Comparison of ENCODE assay signal across 23 cellular contexts in the genomic region with DNA sequence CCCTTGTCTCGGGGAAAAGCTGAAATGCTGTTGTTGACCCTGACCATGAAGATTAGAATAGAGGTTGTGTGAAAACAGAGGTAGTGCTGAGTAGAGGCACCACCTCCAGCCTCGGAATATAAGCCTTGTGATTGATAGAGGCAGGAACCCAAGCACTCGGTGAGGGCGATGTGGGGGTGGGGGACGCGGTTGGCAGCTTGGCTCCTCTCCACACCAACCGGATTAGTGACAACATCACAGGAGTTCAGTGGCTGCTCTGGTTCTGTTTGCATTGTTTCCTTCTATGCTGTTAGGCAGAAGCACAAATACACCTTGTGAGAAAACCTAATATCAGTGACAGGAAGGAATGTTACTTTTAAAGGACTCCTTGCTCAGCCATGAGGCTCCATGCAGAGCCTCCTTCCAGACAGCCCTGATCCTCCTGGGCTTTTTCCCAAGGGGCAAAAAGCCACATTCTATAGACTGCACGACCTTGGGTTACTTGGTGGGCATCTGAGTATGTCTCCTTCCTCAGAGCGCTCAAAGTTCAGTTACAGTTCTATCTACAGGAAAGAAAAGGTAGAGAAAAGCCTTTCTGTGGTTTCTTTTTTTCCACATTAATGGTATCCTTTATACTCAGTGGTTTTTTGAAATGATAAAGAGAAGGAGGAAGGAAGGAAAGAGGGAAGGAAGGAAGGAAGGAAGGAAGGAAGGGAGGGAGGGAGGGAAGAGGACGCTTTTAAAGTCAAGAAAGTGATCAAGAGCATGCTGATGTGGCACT.
DNase-seq lines count a peak whose midpoint lies in the region; ATAC-seq and TF ChIP-seq lines count a peak whose summit lies in the region.
"Had no signal": no experiment of that assay in that cellular context is flagged by ENCODE, and none has a peak within 500 bp of the region (broad histone marks: within the 10 kb centered on the region; RNA-seq: fewer than 3 reads in every experiment).

No MANE protein-coding gene starts in this region.

- no peaks in the 10 kb centered on the region for H3K36me3 Mint-ChIP-seq in nephron (ENCODE audit: low read depth)
- no peaks in the 10 kb centered on the region for H3K36me3 Mint-ChIP-seq in activated T-cell treated with anti-CD3 and anti-CD28 coated beads, Interleukin-2, amount 50 U/mL, for 24 hours (ENCODE audit: low read depth)
- no peaks in the 10 kb centered on the region for H3K36me3 Mint-ChIP-seq in CD8-positive, alpha-beta memory T cell

- CTCF ChIA-PET in CD8-positive, alpha-beta memory T cell (lab: Charles Lee) = no interaction called here

- H3K9me3 Mint-ChIP-seq in nephron = no peaks in the 10 kb centered on the region
- no peaks in the 10 kb centered on the region for H3K9me3 Mint-ChIP-seq in activated T-cell treated with anti-CD3 and anti-CD28 coated beads, Interleukin-2, amount 50 U/mL, for 24 hours
- H3K9me3 Mint-ChIP-seq in CD8-positive, alpha-beta memory T cell = no peaks in the 10 kb centered on the region
- H3K9me3 Mint-ChIP-seq: activated naive CD8-positive, alpha-beta T cell treated with anti-CD3 and anti-CD28 coated beads, Interleukin-2, amount 50 U/mL, for 24 hours had no signal

- H3K9me3 ChIP-seq in HUES48 (ENCODE audit: control insufficient read depth, insufficient read depth, low read length) = no peaks in the 10 kb centered on the region
- no peaks in the 10 kb centered on the region for H3K9me3 ChIP-seq in CD8-positive, alpha-beta memory T cell (ENCODE audit: low read length)
- H3K9me3 ChIP-seq: upper lobe of left lung had no signal

- no peak for TF ChIP-seq CTCF in VCaP (conservative IDR thresholded peaks at IDR 0.05)
- no peak for TF ChIP-seq CTCF in nephron (IDR thresholded peaks at IDR 0.05; ENCODE audit: unreplicated experiment in 3 of 3)

- peak overlapping the region; percentile 19 for H3K27ac ChIP-seq in HUES48 (ENCODE audit: low read depth, low read length)
- H3K27ac ChIP-seq in VCaP = peak overlapping the region; percentile 60
- H3K27ac ChIP-seq in CD8-positive, alpha-beta memory T cell (ENCODE audit: low read depth, low read length) = no peak overlapping the region
- H3K27ac ChIP-seq: coronary artery, HL-60, upper lobe of left lung had no signal

- H3K4me3 Mint-ChIP-seq in nephron = no peak overlapping the region
- no peak overlapping the region for H3K4me3 Mint-ChIP-seq in activated T-cell treated with anti-CD3 and anti-CD28 coated beads, Interleukin-2, amount 50 U/mL, for 24 hours
- H3K4me3 Mint-ChIP-seq in CD8-positive, alpha-beta memory T cell = no peak overlapping the region
- H3K4me3 Mint-ChIP-seq: activated naive CD8-positive, alpha-beta T cell treated with anti-CD3 and anti-CD28 coated beads, Interleukin-2, amount 50 U/mL, for 24 hours; B cell; T-helper 17 cell had no signal

- H3K9ac ChIP-seq in HUES48 (ENCODE audit: low read depth, low read length) = no peak overlapping the region

- peak overlapping the region; percentile 44 to 52 (median 51) for H3K27ac Mint-ChIP-seq in nephron
- H3K27ac Mint-ChIP-seq in activated T-cell treated with anti-CD3 and anti-CD28 coated beads, Interleukin-2, amount 50 U/mL, for 24 hours = no peak overlapping the region
- no peak overlapping the region for H3K27ac Mint-ChIP-seq in CD8-positive, alpha-beta memory T cell
- H3K27ac Mint-ChIP-seq: activated naive CD8-positive, alpha-beta T cell treated with anti-CD3 and anti-CD28 coated beads, Interleukin-2, amount 50 U/mL, for 24 hours; B cell; T-helper 17 cell had no signal

- H3K4me1 Mint-ChIP-seq in nephron = peaks cover 21% of the 10 kb centered on the region
- H3K4me1 Mint-ChIP-seq in activated T-cell treated with anti-CD3 and anti-CD28 coated beads, Interleukin-2, amount 50 U/mL, for 24 hours (ENCODE audit: low read depth) = peaks cover 3% of the 10 kb centered on the region
- no peaks in the 10 kb centered on the region for H3K4me1 Mint-ChIP-seq in CD8-positive, alpha-beta memory T cell
- H3K4me1 Mint-ChIP-seq: activated naive CD8-positive, alpha-beta T cell treated with anti-CD3 and anti-CD28 coated beads, Interleukin-2, amount 50 U/mL, for 24 hours; B cell had no signal

- DNase-seq in DMS53 (lab: John Stamatoyannopoulos, UW) (peak; percentile 4), DMS53 treated with DMSO at 0.1 percent for 48 hours (lab: John Stamatoyannopoulos, UW; ENCODE audit: unreplicated experiment) (no peak)
- DNase-seq in activated T-cell treated with anti-CD3 and anti-CD28 coated beads, Interleukin-2, amount 50 U/mL, for 24 hours = no peak
- no peak for DNase-seq in CD8-positive, alpha-beta memory T cell
- DNase-seq: 8988T; activated CD4-positive, alpha-beta T cell treated with anti-CD3 and anti-CD28 coated beads, Interleukin-2, amount 50 U/mL, for 48 hours; activated gamma-delta T cell; activated naive CD8-positive, alpha-beta T cell treated with anti-CD3 and anti-CD28 coated beads, Interleukin-2, amount 50 U/mL, for 24 hours; H7; MM.1S; NCI-H146; nucleus accumbens; retina; stimulated activated CD4-positive, alpha-beta T cell treated with anti-CD3 and anti-CD28 coated beads, Interleukin-4, amount 100 ng/mL, for 4 hours; T-helper 17 cell; upper lobe of left lung had no signal

- H3K4me3 ChIP-seq in HUES48 (ENCODE audit: low read depth, low read length) = no peak overlapping the region
- no peak overlapping the region for H3K4me3 ChIP-seq in CD8-positive, alpha-beta memory T cell (ENCODE audit: low read length)
- H3K4me3 ChIP-seq: coronary artery, upper lobe of left lung had no signal

- no peaks in the 10 kb centered on the region for H3K36me3 ChIP-seq in HUES48 (ENCODE audit: control insufficient read depth, insufficient read depth, low read length)
- no peaks in the 10 kb centered on the region for H3K36me3 ChIP-seq in CD8-positive, alpha-beta memory T cell (ENCODE audit: insufficient read depth, low read length)
- H3K36me3 ChIP-seq: upper lobe of left lung had no signal

- no peaks in the 10 kb centered on the region for H3K27me3 ChIP-seq in HUES48 (ENCODE audit: control insufficient read depth, insufficient read depth, low read length)
- H3K27me3 ChIP-seq in CD8-positive, alpha-beta memory T cell (ENCODE audit: insufficient read depth, low read length, poor library complexity, severe bottlenecking) = no peaks in the 10 kb centered on the region
- H3K27me3 ChIP-seq: upper lobe of left lung had no signal

- no peaks in the 10 kb centered on the region for H3K27me3 Mint-ChIP-seq in nephron (ENCODE audit: low read depth)
- peaks cover 8% of the 10 kb centered on the region for H3K27me3 Mint-ChIP-seq in activated T-cell treated with anti-CD3 and anti-CD28 coated beads, Interleukin-2, amount 50 U/mL, for 24 hours
- peaks cover 0 to 3% of the 10 kb centered on the region in 2 donors for H3K27me3 Mint-ChIP-seq in CD8-positive, alpha-beta memory T cell
- H3K27me3 Mint-ChIP-seq: activated naive CD8-positive, alpha-beta T cell treated with anti-CD3 and anti-CD28 coated beads, Interleukin-2, amount 50 U/mL, for 24 hours had no signal

- no peak for ATAC-seq in HG03108 (IDR thresholded peaks at IDR 0.05; ENCODE audit: unreplicated experiment)
- ATAC-seq: activated naive CD8-positive, alpha-beta T cell treated with anti-CD3 and anti-CD28 coated beads, Interleukin-2, amount 50 U/mL, for 24 hours; T-helper 17 cell had no signal

- peaks cover 7% of the 10 kb centered on the region; the same call in 1 of the 2 replicates for H3K4me1 ChIP-seq in HUES48 (ENCODE audit: control insufficient read depth, insufficient read depth, low read length)
- no peaks in the 10 kb centered on the region for H3K4me1 ChIP-seq in CD8-positive, alpha-beta memory T cell (ENCODE audit: insufficient read depth, low read length)
- H3K4me1 ChIP-seq: upper lobe of left lung had no signal

- POLR2A ChIA-PET in CD8-positive, alpha-beta memory T cell (lab: Charles Lee) = no interaction called here

Comparison
In these comparisons a context has a peak if more than half of its experiments do, and no peak if none do; other contexts are left out.
1. H3K27ac Mint-ChIP-seq: peak in nephron (3 of 3); none in activated T-cell treated with anti-CD3 and anti-CD28 coated beads, Interleukin-2, amount 50 U/mL, for 24 hours (single experiment) and CD8-positive, alpha-beta memory T cell (0 of 8).